In the genomic region with DNA sequence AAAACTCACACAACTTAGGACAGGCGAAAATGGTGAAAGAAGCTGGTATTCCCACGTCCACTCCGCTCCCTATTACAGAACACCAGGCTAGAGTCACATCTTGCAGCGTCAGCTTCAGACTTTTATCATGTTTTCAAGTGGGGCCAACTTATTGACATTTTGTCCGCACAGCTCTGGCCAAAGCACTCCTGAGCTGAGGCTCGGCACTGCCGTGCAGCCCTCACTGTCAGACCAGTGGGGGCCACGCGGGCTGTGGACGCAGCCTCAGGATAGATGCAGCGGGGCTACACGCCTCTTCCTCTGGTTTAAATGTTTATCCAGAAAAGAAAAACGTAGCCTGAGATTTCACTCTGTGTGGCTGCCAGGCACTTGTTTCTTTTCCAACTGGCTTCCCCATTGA, we compare ENCODE assay signal across 22 cellular contexts.
DNase-seq lines count a peak whose midpoint lies in the region; ATAC-seq, FAIRE-seq and TF ChIP-seq lines count a peak whose summit lies in the region.
"Had no signal": no experiment of that assay in that cellular context is flagged by ENCODE, and none has a peak within 500 bp of the region (broad histone marks: within the 10 kb centered on the region; RNA-seq: fewer than 3 reads in every experiment).

No MANE protein-coding gene starts in this region.

- in situ Hi-C loops in HepG2 (cut with HindIII; ENCODE audit: extremely low pct_ligation_motif_present, low pct_unique_long_range_greater_than_20kb), result no loop called here

- H3K4me1 ChIP-seq in HepG2 (ENCODE audit: insufficient read depth, low read length) (no peaks in the 10 kb centered on the region), right lobe of liver (no peaks in the 10 kb centered on the region), neural progenitor cell (no peaks in the 10 kb centered on the region)
- H3K4me1 ChIP-seq in naive thymus-derived CD4-positive, alpha-beta T cell (ENCODE audit: control insufficient read depth in 2 of 2, insufficient read depth in 2 of 2, low read length in 2 of 2), result no peaks in the 10 kb centered on the region
- H3K4me1 ChIP-seq: A549, Caco-2 had no signal

- no peak for FAIRE-seq in HepG2 (lab: Jason Lieb, UNC)
- FAIRE-seq: A549, D721Med, G401.6, GM18507 had no signal

- H4K20me1 ChIP-seq in HepG2 (ENCODE audit: insufficient read depth, low read length) (no peaks in the 10 kb centered on the region), neural progenitor cell (ENCODE audit: low read depth) (no peaks in the 10 kb centered on the region)
- H4K20me1 ChIP-seq: BLaER1 treated with 17β-estradiol and CSF1 and Interleukin-3, amounts not matched to agents 10 nM and 100 nM had no signal

- 0 out of 2 replicates have a peak, but pooled peaks cover 5% of the 10 kb centered on the region for H3K9me3 ChIP-seq in HepG2 (ENCODE audit: low read length)
- H3K9me3 ChIP-seq in right lobe of liver, result no peaks in the 10 kb centered on the region
- H3K9me3 ChIP-seq in neural progenitor cell (ENCODE audit: low read depth), result no peaks in the 10 kb centered on the region
- no peaks in the 10 kb centered on the region for H3K9me3 ChIP-seq in naive thymus-derived CD4-positive, alpha-beta T cell (ENCODE audit: control insufficient read depth in 2 of 3, low read length in 3 of 3)
- H3K9me3 ChIP-seq: Caco-2 had no signal

- WGBS in HepG2 (ENCODE audit: low lambda C conversion rate), result 20% methylated on average over 13 of the region's 13 CpGs
- 43% methylated on average over 9 of the region's 13 CpGs for WGBS in right lobe of liver (ENCODE audit: insufficient coverage, low coverage, low lambda C conversion rate, missing lambda C conversion rate)

- no peak overlapping the region for H3K9ac ChIP-seq in HepG2 (ENCODE audit: insufficient read depth, low read depth, low read length)
- H3K9ac ChIP-seq in neural progenitor cell, result no peak overlapping the region
- H3K9ac ChIP-seq: BLaER1 treated with 17β-estradiol and CSF1 and Interleukin-3, amounts not matched to agents 10 nM and 100 nM had no signal

- CTCF ChIA-PET in HepG2 (lab: Yijun Ruan, JAX; ENCODE audit: low intra/inter-chr PET ratio, low total read pairs), result no interaction called here
- CTCF ChIA-PET in naive thymus-derived CD4-positive, alpha-beta T cell (lab: Charles Lee), result no interaction called here

- H3K9me3 Mint-ChIP-seq in neural progenitor cell, result peaks cover 3% of the 10 kb centered on the region
- H3K9me3 Mint-ChIP-seq in naive thymus-derived CD4-positive, alpha-beta T cell, result peaks cover 0 to 2% (median 0%) of the 10 kb centered on the region in 11 donors
- H3K9me3 Mint-ChIP-seq: CD8-positive, alpha-beta T cell had no signal

- peaks cover 5% of the 10 kb centered on the region for H3K4me1 Mint-ChIP-seq in neural progenitor cell
- no peaks in the 10 kb centered on the region for H3K4me1 Mint-ChIP-seq in naive thymus-derived CD4-positive, alpha-beta T cell
- H3K4me1 Mint-ChIP-seq: B cell had no signal

- DNase-seq in NCI-H748 (lab: John Stamatoyannopoulos, UW; ENCODE audit: unreplicated experiment), result peak; percentile 39
- DNase-seq in NCI-H748 treated with DMSO at 0.1 percent for 48 hours (lab: John Stamatoyannopoulos, UW), result no peak
- no peak for DNase-seq in HepG2 (ENCODE audit: low spot score)
- no peak for DNase-seq in right lobe of liver
- DNase-seq in neural progenitor cell (ENCODE audit: low spot score), result no peak
- no peak for DNase-seq in naive thymus-derived CD4-positive, alpha-beta T cell
- no peak for DNase-seq in stimulated activated CD4-positive, alpha-beta T cell treated with anti-CD3 and anti-CD28 coated beads, Interleukin-2, amount 100 ng/mL, for 48 hours
- DNase-seq: AML-193; Caco-2; Calu3; CD4-positive, alpha-beta T cell; CD8-positive, alpha-beta T cell; DMS79 treated with DMSO at 0.1 percent for 48 hours; GF-D8 had no signal

- peaks cover 12% of the 10 kb centered on the region for H3F3A ChIP-seq in neural progenitor cell (ENCODE audit: low read depth)

- no peak for TF ChIP-seq RAD21 in HepG2 (CRISPR knock-in tag; IDR thresholded peaks at IDR 0.05)

- TF ChIP-seq EP300 in HepG2 (IDR thresholded peaks at IDR 0.05; ENCODE audit: low read depth in 2 of 2, low read length in 2 of 2) (no peak), HepG2 (CRISPR knock-in tag; IDR thresholded peaks at IDR 0.05; ENCODE audit: borderline replicate concordance) (no peak)

- TF ChIP-seq POLR2A in HepG2 (IDR thresholded peaks at IDR 0.05; ENCODE audit: insufficient read depth in 1 of 2, low read depth in 2 of 2, low read length in 2 of 2) (no peak), right lobe of liver (IDR thresholded peaks at IDR 0.05) (no peak)

- no peaks in the 10 kb centered on the region for H3K79me2 ChIP-seq in HepG2 (ENCODE audit: insufficient read depth, low read length)
- no peaks in the 10 kb centered on the region for H3K79me2 ChIP-seq in neural progenitor cell (ENCODE audit: low read depth)

- peaks cover 3% of the 10 kb centered on the region for H3K27me3 Mint-ChIP-seq in neural progenitor cell (ENCODE audit: insufficient read depth, low read depth)
- peaks cover 0 to 1% (median 0%) of the 10 kb centered on the region in 5 donors for H3K27me3 Mint-ChIP-seq in naive thymus-derived CD4-positive, alpha-beta T cell
- H3K27me3 Mint-ChIP-seq: B cell; CD4-positive, alpha-beta T cell had no signal

- H3K4me2 ChIP-seq in HepG2 (ENCODE audit: low read depth, low read length) (no peak overlapping the region), neural progenitor cell (no peak overlapping the region)
- H3K4me2 ChIP-seq: A549; BLaER1 treated with 17β-estradiol and CSF1 and Interleukin-3, amounts not matched to agents 10 nM and 100 nM had no signal

- no peak overlapping the region for H2AFZ ChIP-seq in HepG2 (ENCODE audit: low read length)
- peak overlapping the region; percentile 52 for H2AFZ ChIP-seq in neural progenitor cell (replicated peaks)

- no peak overlapping the region for H3K4me3 Mint-ChIP-seq in neural progenitor cell
- no peak overlapping the region for H3K4me3 Mint-ChIP-seq in naive thymus-derived CD4-positive, alpha-beta T cell
- H3K4me3 Mint-ChIP-seq: B cell; CD4-positive, alpha-beta T cell; CD8-positive, alpha-beta T cell had no signal

- no peaks in the 10 kb centered on the region for H3K36me3 Mint-ChIP-seq in neural progenitor cell
- H3K36me3 Mint-ChIP-seq in naive thymus-derived CD4-positive, alpha-beta T cell, result no peaks in the 10 kb centered on the region
- H3K36me3 Mint-ChIP-seq: CD8-positive, alpha-beta T cell had no signal

- H3K36me3 ChIP-seq in HepG2 (replicated peaks in 1 of 2; ENCODE audit: control insufficient read depth in 1 of 2, insufficient read depth in 2 of 2, low read length in 2 of 2) (no peaks in the 10 kb centered on the region), right lobe of liver (no peaks in the 10 kb centered on the region), neural progenitor cell (no peaks in the 10 kb centered on the region)
- no peaks in the 10 kb centered on the region for H3K36me3 ChIP-seq in naive thymus-derived CD4-positive, alpha-beta T cell (ENCODE audit: control insufficient read depth in 2 of 3, insufficient read depth in 3 of 3, low read length in 3 of 3)
- H3K36me3 ChIP-seq: BLaER1 treated with 17β-estradiol and CSF1 and Interleukin-3, amounts not matched to agents 10 nM and 100 nM had no signal

- TF ChIP-seq CTCF in HepG2 (CRISPR knock-in tag; IDR thresholded peaks at IDR 0.05) (no peak), right lobe of liver (IDR thresholded peaks at IDR 0.05) (no peak), neural progenitor cell (IDR thresholded peaks at IDR 0.05) (no peak)

- H3K27ac ChIP-seq in HepG2 (ENCODE audit: extremely low read length, insufficient read depth, low read length) (no peak overlapping the region), right lobe of liver (no peak overlapping the region), neural progenitor cell (no peak overlapping the region)
- no peak overlapping the region for H3K27ac ChIP-seq in naive thymus-derived CD4-positive, alpha-beta T cell (ENCODE audit: low read depth, low read length)
- H3K27ac ChIP-seq: 22Rv1; A549; BLaER1 treated with 17β-estradiol and CSF1 and Interleukin-3, amounts not matched to agents 10 nM and 100 nM; C4-2B had no signal

- no TSS peak for BruUV-seq in HepG2 (replicated peaks; lab: Mats Ljungman, UMichigan)

- POLR2A ChIA-PET in HepG2 (lab: Yijun Ruan, JAX), result no interaction called here
- POLR2A ChIA-PET in naive thymus-derived CD4-positive, alpha-beta T cell (lab: Charles Lee), result no interaction called here

- H3K4me3 ChIP-seq in HepG2 (replicated peaks in 1 of 3; ENCODE audit: insufficient read depth in 1 of 3, low read depth in 2 of 3, low read length in 3 of 3) (no peak overlapping the region), right lobe of liver (no peak overlapping the region), neural progenitor cell (no peak overlapping the region)
- no peak overlapping the region for H3K4me3 ChIP-seq in naive thymus-derived CD4-positive, alpha-beta T cell (ENCODE audit: low read length)
- H3K4me3 ChIP-seq: A549; BLaER1 treated with 17β-estradiol and CSF1 and Interleukin-3, amounts not matched to agents 10 nM and 100 nM had no signal

- H3K27me3 ChIP-seq in HepG2 (ENCODE audit: control insufficient read depth in 1 of 2, insufficient read depth in 2 of 2, low read length in 2 of 2) (peaks cover 0 to 9% of the 10 kb centered on the region in 2 experiments; a peak in 3 of 5 replicates), right lobe of liver (no peaks in the 10 kb centered on the region), neural progenitor cell (no peaks in the 10 kb centered on the region)
- H3K27me3 ChIP-seq in naive thymus-derived CD4-positive, alpha-beta T cell (ENCODE audit: control insufficient read depth in 2 of 2, insufficient read depth in 2 of 2, low read length in 2 of 2), result no peaks in the 10 kb centered on the region
- H3K27me3 ChIP-seq: BLaER1 treated with 17β-estradiol and CSF1 and Interleukin-3, amounts not matched to agents 10 nM and 100 nM had no signal

- no peak overlapping the region for H3K27ac Mint-ChIP-seq in neural progenitor cell
- H3K27ac Mint-ChIP-seq in naive thymus-derived CD4-positive, alpha-beta T cell, result no peak overlapping the region
- H3K27ac Mint-ChIP-seq: B cell; CD4-positive, alpha-beta T cell; CD8-positive, alpha-beta T cell had no signal

- ATAC-seq in HepG2 (peak; percentile 50), right lobe of liver (no peak)
- no peak for ATAC-seq in naive thymus-derived CD4-positive, alpha-beta T cell
- ATAC-seq: CD8-positive, alpha-beta T cell had no signal

- intact Hi-C loops in HepG2 (cut with micrococcal nuclease; ENCODE audit: unreplicated experiment) (no loop called here), right lobe of liver (cut with DNase I) (no loop called here)
- intact Hi-C loops in naive thymus-derived CD4-positive, alpha-beta T cell (cut with micrococcal nuclease), result no loop called here

TF ChIP-seq in HepG2, 621 proteins besides CTCF, POLR2A, EP300 and RAD21 (continues in another document):
- TF ChIP-seq KLF16 (CRISPR knock-in tag; IDR thresholded peaks at IDR 0.05), result no peak
- TF ChIP-seq HOXA5 (CRISPR knock-in tag; IDR thresholded peaks at IDR 0.05), result no peak
- no peak for TF ChIP-seq HNRNPLL (IDR thresholded peaks at IDR 0.05; ENCODE audit: low read depth, low read length, poor library complexity, severe bottlenecking)
